In the genomic region with DNA sequence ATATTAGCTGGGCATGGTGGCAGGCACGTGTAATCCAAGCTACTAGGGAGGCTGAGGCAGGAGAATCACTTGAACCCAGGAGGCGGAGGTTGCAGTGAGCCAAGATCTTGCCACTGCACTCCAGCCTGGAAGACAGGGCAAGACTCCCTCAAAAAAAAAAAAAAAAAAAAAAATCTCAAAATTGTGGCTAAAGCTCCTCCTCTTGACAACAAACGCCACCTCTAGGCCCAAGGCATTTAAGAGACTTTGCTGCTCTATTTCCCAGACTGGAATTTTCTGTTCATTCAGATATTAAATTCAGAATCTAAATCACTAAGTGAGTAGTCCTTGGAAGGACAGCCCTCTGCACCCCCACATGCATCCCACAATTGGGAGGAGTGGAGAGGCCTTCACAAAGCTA, we compare ENCODE assay signal across 8 cellular contexts. TPM values are rescaled to one million over a fixed set of nuclear protein-coding genes. Genes with fewer than 3 reads are reported as not detected.
DNase-seq lines count a peak whose midpoint lies in the region; ATAC-seq, FAIRE-seq and TF ChIP-seq lines count a peak whose summit lies in the region.

No MANE protein-coding gene starts in this region.

- in situ Hi-C loops in K562 (cut with MboI): loop anchor here (25.0 kb wide), 1 partner anchor 437 kb away; a partner anchor contains a TSS

- TF ChIP-seq CTCF in AG09309 (IDR thresholded peaks at IDR 0.05; ENCODE audit: control insufficient read depth, insufficient read depth, low read depth, low read length, missing control alignments) (no peak), HFFc6 (IDR thresholded peaks at IDR 0.05) (no peak), K562 (IDR thresholded peaks at IDR 0.05 in 2 of 3, conservative IDR thresholded peaks at IDR 0.05 in 1 of 3; ENCODE audit: insufficient read depth in 2 of 3, low read depth in 1 of 3, low read length in 3 of 3) (0 out of 6 replicates have a peak, but pooled peaks of 1 of the 3 experiments have one; percentile 14), mesothelial cell of epicardium (IDR thresholded peaks at IDR 0.05; ENCODE audit: unreplicated experiment) (no peak)

- peak overlapping the region; percentile 72; the same call in 1 of the 2 replicates for H3K4me2 ChIP-seq in K562 (ENCODE audit: insufficient read depth, low read length)

- no peaks in the 10 kb centered on the region for H4K20me1 ChIP-seq in K562 (replicated peaks; ENCODE audit: control insufficient read depth, insufficient read depth, low read length)

- ATAC-seq in K562: no peak
- no peak for ATAC-seq in GM19324 (IDR thresholded peaks at IDR 0.05; ENCODE audit: low FRiP score, unreplicated experiment)

- H3K79me2 ChIP-seq in K562 (ENCODE audit: control insufficient read depth, insufficient read depth, low read length): peaks cover 7% of the 10 kb centered on the region; the same call in 1 of the 3 replicates

- H3K9me1 ChIP-seq in K562 (ENCODE audit: control insufficient read depth, insufficient read depth, low read length): no peaks in the 10 kb centered on the region

- no peak for TF ChIP-seq EP300 in K562 (IDR thresholded peaks at IDR 0.05; ENCODE audit: low read length)

- CTCF ChIA-PET in K562 (lab: Yijun Ruan, JAX; ENCODE audit: low intra/inter-chr PET ratio): no interaction called here

- no peaks in the 10 kb centered on the region for H3K9me3 ChIP-seq in K562 (replicated peaks; ENCODE audit: control insufficient read depth, insufficient read depth, low read depth, low read length)

- 39% methylated on average over 2 of the region's 3 CpGs for WGBS in K562 (ENCODE audit: insufficient coverage, low coverage, missing lambda C conversion rate)

- H3K9me3 Mint-ChIP-seq in HFFc6 (no peaks in the 10 kb centered on the region), mesothelial cell of epicardium (no peaks in the 10 kb centered on the region)

- no peak for FAIRE-seq in K562 (lab: Jason Lieb, UNC)

- TF ChIP-seq POLR2A in K562 (conservative IDR thresholded peaks at IDR 0.05): no peak

- H3K4me3 Mint-ChIP-seq in HFFc6: peak overlapping the region; percentile 99
- peak overlapping the region; percentile 86 for H3K4me3 Mint-ChIP-seq in mesothelial cell of epicardium

- H3K9ac ChIP-seq in K562 (ENCODE audit: insufficient read depth in 1 of 2, low read depth in 2 of 2, low read length in 2 of 2): no peak overlapping the region

- peaks cover 0 to 5% of the 10 kb centered on the region in 2 experiments; a peak in 3 of 5 replicates for H3K4me1 ChIP-seq in K562 (replicated peaks in 1 of 2; ENCODE audit: control insufficient read depth in 2 of 2, insufficient read depth in 2 of 2, low read length in 2 of 2)

- TF ChIP-seq RAD21 in K562 (CRISPR knock-in tag; conservative IDR thresholded peaks at IDR 0.05 in 1 of 2, IDR thresholded peaks at IDR 0.05 in 1 of 2): no peak

- H3K4me3 ChIP-seq in AG09309 (ENCODE audit: control insufficient read depth, low read depth, low read length): peak overlapping the region; percentile 94
- no peak overlapping the region for H3K4me3 ChIP-seq in K562

- intact Hi-C loops in K562 (cut with micrococcal nuclease): no loop called here

- POLR2A ChIA-PET in K562 (lab: Yijun Ruan, JAX): interaction anchor here (0.6 kb wide), 1 partner anchor 9 kb away, joined by 3 read pairs; no protein-coding TSS in a partner anchor

- H3K36me3 Mint-ChIP-seq in HFFc6 (ENCODE audit: low read depth) (peaks cover 25% of the 10 kb centered on the region), mesothelial cell of epicardium (peaks cover 15% of the 10 kb centered on the region)

- H3K27ac ChIP-seq in K562 (ENCODE audit: extremely low read depth, low read depth, low read length): no peak overlapping the region

- peaks cover 2% of the 10 kb centered on the region for H3K27me3 Mint-ChIP-seq in HFFc6 (ENCODE audit: insufficient read depth)
- no peaks in the 10 kb centered on the region for H3K27me3 Mint-ChIP-seq in mesothelial cell of epicardium (ENCODE audit: low read depth)

- H3K27me3 ChIP-seq in K562 (ENCODE audit: control insufficient read depth in 2 of 2, insufficient read depth in 2 of 2, low read length in 2 of 2): no peaks in the 10 kb centered on the region

- H2AFZ ChIP-seq in K562 (ENCODE audit: low read depth, low read length): no peak overlapping the region

- DNase-seq in AG09309 (ENCODE audit: low read depth): no peak
- no peak for DNase-seq in HFFc6
- DNase-seq in K562 (ENCODE audit: extremely low read depth in 1 of 4, low spot score in 3 of 4): peak in 1 of 4 experiments; percentile 14
- no peak for DNase-seq in mesothelial cell of epicardium (ENCODE audit: low spot score in 2 of 2, unreplicated experiment in 2 of 2)
- DNase-seq in LoVo (ENCODE audit: low spot score): no peak
- DNase-seq in NCI-H748 treated with DMSO at 0.1 percent for 48 hours (lab: John Stamatoyannopoulos, UW): no peak
- no peak for DNase-seq in stimulated activated CD4-positive, alpha-beta T cell treated with anti-CD3 and anti-CD28 coated beads, Interleukin-4, amount 100 ng/mL, for 4 hours

- peak overlapping the region; percentile 84; the same call in 1 of the 2 replicates for H3K27ac Mint-ChIP-seq in HFFc6
- peak overlapping the region; percentile 92 for H3K27ac Mint-ChIP-seq in mesothelial cell of epicardium

- H3K36me3 ChIP-seq in K562 (ENCODE audit: control insufficient read depth, insufficient read depth, low read length): peaks cover 8% of the 10 kb centered on the region; the same call in 1 of the 3 replicates

- H3K4me1 Mint-ChIP-seq in HFFc6 (ENCODE audit: low read depth) (peaks cover 46% of the 10 kb centered on the region), mesothelial cell of epicardium (peaks cover 21% of the 10 kb centered on the region)

- no TSS peak for BruUV-seq in K562 (replicated peaks; lab: Mats Ljungman, UMichigan)

TF ChIP-seq in K562, 482 proteins besides CTCF, POLR2A, EP300 and RAD21 (continues in another document):
- TF ChIP-seq, protein P1, sequence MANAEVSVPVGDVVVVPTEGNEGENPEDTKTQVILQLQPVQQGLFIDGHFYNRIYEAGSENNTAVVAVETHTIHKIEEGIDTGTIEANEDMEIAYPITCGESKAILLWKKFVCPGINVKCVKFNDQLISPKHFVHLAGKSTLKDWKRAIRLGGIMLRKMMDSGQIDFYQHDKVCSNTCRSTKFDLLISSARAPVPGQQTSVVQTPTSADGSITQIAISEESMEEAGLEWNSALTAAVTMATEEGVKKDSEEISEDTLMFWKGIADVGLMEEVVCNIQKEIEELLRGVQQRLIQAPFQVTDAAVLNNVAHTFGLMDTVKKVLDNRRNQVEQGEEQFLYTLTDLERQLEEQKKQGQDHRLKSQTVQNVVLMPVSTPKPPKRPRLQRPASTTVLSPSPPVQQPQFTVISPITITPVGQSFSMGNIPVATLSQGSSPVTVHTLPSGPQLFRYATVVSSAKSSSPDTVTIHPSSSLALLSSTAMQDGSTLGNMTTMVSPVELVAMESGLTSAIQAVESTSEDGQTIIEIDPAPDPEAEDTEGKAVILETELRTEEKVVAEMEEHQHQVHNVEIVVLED (CRISPR knock-in tag; IDR thresholded peaks at IDR 0.05): no peak
- no peak for TF ChIP-seq ZNF551 (CRISPR knock-in tag; IDR thresholded peaks at IDR 0.05)
- no peak for TF ChIP-seq NCOR1 (IDR thresholded peaks at IDR 0.05)

RNA-seq across cellular contexts. Expression of a gene that starts 1.4 kb away (rescaled TPM):
- total RNA-seq in HFFc6 (2021; fragmentation: NEBNext Ultra II Directional; extraction: Animal tissue kit (Norgen Biotek cat#: 25700)): 10 to 100 TPM; 13.6 to 18.3 (median 15.6) TPM
- 19.9 and 31.7 TPM in 2 replicates for total RNA-seq in K562 (2011; cell fraction: chromatin; rRNA removed; ENCODE audit: low replicate concordance)
- 14.6 and 14.8 TPM in 2 replicates for total RNA-seq in K562 (2011; cell fraction: nucleolus; rRNA removed)
- total RNA-seq in K562 (2011; cell fraction: nucleoplasm; rRNA removed): 15.0 and 15.2 TPM in 2 replicates
- total RNA-seq in K562 (2014; rRNA removed): 2.4 and 5.5 TPM in 2 replicates
- 2.8 and 3.0 TPM in 2 replicates for total RNA-seq in K562 (2014; rRNA removed; fragmentation: Illumina TruSeq; extraction: Trizol)
- 2.4 and 2.5 TPM in 2 replicates for total RNA-seq in K562 (2015; rRNA removed; fragmentation: Illumina TruSeq; extraction: Trizol)
- 3.2 and 4.9 TPM in 2 replicates for total RNA-seq in K562 (2021)
- 4.4 and 5.0 TPM in 2 replicates for polyA plus RNA-seq in K562 (2011; rRNA removed)
- polyA plus RNA-seq in K562 (2011; cell fraction: cytosol; rRNA removed): 4.5 and 4.7 TPM in 2 replicates
- polyA plus RNA-seq in K562 (2011; cell fraction: nucleus; rRNA removed): 8.8 and 9.1 TPM in 2 replicates
- 5.6 and 9.8 TPM in 2 replicates for polyA plus RNA-seq in K562 (2012)
- polyA plus RNA-seq in K562 (2014; fragmentation: Illumina TruSeq; extraction: Trizol): 3.1 and 3.4 TPM in 2 replicates
- polyA plus RNA-seq in K562 (2014; fragmentation: Nextera tagmentation; extraction: Ambion mirVana): 1 to 10 TPM in 1 of 2 experiments, under 1 TPM in 1; 0.62 to 1.1 TPM
- polyA plus RNA-seq in K562 (2014; rRNA removed): 3.9 and 4.4 TPM in 2 replicates
- polyA minus RNA-seq in K562 (2011; rRNA and poly(A)+ RNA removed): 7.8 and 9.5 TPM in 2 replicates
- 3.7 and 3.8 TPM in 2 replicates for polyA minus RNA-seq in K562 (2011; cell fraction: cytosol; rRNA and poly(A)+ RNA removed)
- 4.0 and 6.1 TPM in 2 replicates for polyA minus RNA-seq in K562 (2011; cell fraction: nucleus; rRNA and poly(A)+ RNA removed)
- 18.3 to 23.1 TPM (median 21.4 TPM) in 3 replicates for total RNA-seq in mesothelial cell of epicardium

RNA-seq across cellular contexts. Expression of a gene that starts 32.8 kb away (rescaled TPM):
- 10 to 100 TPM; 60.2 to 71.2 (median 64.1) TPM for total RNA-seq in HFFc6 (2021; fragmentation: NEBNext Ultra II Directional; extraction: Animal tissue kit (Norgen Biotek cat#: 25700))
- 66.1 and 166 TPM in 2 replicates for total RNA-seq in K562 (2011; cell fraction: chromatin; rRNA removed; ENCODE audit: low replicate concordance)
- 34.0 and 41.3 TPM in 2 replicates for total RNA-seq in K562 (2011; cell fraction: nucleolus; rRNA removed)
- total RNA-seq in K562 (2011; cell fraction: nucleoplasm; rRNA removed): 62.3 and 130 TPM in 2 replicates
- total RNA-seq in K562 (2014; rRNA removed) (32.2 and 34.6 TPM in 2 replicates), K562 (2014; rRNA removed; fragmentation: Illumina TruSeq; extraction: Trizol) (48.1 and 55.6 TPM in 2 replicates), K562 (2015; rRNA removed; fragmentation: Illumina TruSeq; extraction: Trizol) (59.8 and 64.4 TPM in 2 replicates), K562 (2021) (47.3 and 51.4 TPM in 2 replicates), mesothelial cell of epicardium (145 to 155 TPM (median 152 TPM) in 3 replicates)
- polyA plus RNA-seq in K562 (2011; rRNA removed) (28.8 and 38.1 TPM in 2 replicates), K562 (2014; fragmentation: Illumina TruSeq; extraction: Trizol) (64.4 and 80.1 TPM in 2 replicates), K562 (2014; fragmentation: Nextera tagmentation; extraction: Ambion mirVana) (10 to 100 TPM; 28.6 to 36.7 TPM), K562 (2014; rRNA removed) (46.2 and 58.8 TPM in 2 replicates)
- 5.9 and 7.6 TPM in 2 replicates for polyA plus RNA-seq in K562 (2011; cell fraction: cytosol; rRNA removed)
- polyA plus RNA-seq in K562 (2011; cell fraction: nucleus; rRNA removed): 118 and 157 TPM in 2 replicates
- polyA plus RNA-seq in K562 (2012): 40.3 and 41.6 TPM in 2 replicates
- polyA minus RNA-seq in K562 (2011; rRNA and poly(A)+ RNA removed): 32.7 and 44.1 TPM in 2 replicates
- polyA minus RNA-seq in K562 (2011; cell fraction: cytosol; rRNA and poly(A)+ RNA removed): 15.0 and 20.6 TPM in 2 replicates
- polyA minus RNA-seq in K562 (2011; cell fraction: nucleus; rRNA and poly(A)+ RNA removed): 58.8 and 84.0 TPM in 2 replicates
